1 cellular context compared by ENCODE assay signal in the genomic region with DNA sequence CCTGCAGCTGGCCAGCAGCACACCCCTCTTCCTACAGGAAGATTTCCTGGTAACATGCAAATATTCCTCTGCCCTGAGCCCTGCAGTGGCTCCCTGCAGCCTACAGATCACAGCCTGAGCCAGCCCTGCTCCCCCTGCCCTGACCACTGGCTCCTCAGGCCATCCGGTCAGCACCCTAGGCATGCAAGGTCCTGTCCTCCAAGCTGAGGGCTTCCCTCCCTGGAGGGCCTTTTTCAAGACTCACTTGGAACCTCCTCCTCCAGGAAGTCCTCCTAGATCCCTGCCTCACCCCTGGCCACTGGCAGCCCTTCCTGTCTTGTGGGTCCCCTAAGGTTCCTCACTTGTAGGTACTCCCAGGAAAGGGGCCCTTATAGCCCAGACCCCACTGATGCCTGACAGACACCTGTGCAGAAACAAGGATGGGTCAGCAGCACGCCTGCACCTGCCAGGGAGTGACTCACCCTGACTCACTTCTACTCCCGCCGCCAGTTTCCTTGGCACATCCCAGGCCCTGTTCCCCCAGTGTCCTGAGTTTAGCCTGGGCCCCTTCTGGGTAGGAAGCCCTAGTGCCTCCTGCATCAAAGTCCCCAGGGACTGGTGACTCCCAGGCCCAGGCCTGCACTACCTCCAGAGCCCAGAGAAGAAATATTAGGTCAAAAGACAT.
TF ChIP-seq lines count a peak whose summit lies in the region.

No MANE protein-coding gene starts in this region.

TF ChIP-seq in SK-N-SH, 30 proteins besides CTCF, POLR2A, EP300 and RAD21:
- TF ChIP-seq SMC3 (IDR thresholded peaks at IDR 0.05; ENCODE audit: low read depth, low read length) = no peak
- no peak for TF ChIP-seq ELF1 (IDR thresholded peaks at IDR 0.05)
- peak; percentile 49; the same call in 1 of the 2 replicates for TF ChIP-seq TCF12 (IDR thresholded peaks at IDR 0.05)
- no peak for TF ChIP-seq MEF2A (IDR thresholded peaks at IDR 0.05; ENCODE audit: borderline replicate concordance, low read depth)
- TF ChIP-seq FOSL2 (IDR thresholded peaks at IDR 0.05; ENCODE audit: borderline replicate concordance, low read depth) = peak; percentile 85
- TF ChIP-seq, protein P1, sequence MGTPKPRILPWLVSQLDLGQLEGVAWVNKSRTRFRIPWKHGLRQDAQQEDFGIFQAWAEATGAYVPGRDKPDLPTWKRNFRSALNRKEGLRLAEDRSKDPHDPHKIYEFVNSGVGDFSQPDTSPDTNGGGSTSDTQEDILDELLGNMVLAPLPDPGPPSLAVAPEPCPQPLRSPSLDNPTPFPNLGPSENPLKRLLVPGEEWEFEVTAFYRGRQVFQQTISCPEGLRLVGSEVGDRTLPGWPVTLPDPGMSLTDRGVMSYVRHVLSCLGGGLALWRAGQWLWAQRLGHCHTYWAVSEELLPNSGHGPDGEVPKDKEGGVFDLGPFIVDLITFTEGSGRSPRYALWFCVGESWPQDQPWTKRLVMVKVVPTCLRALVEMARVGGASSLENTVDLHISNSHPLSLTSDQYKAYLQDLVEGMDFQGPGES (IDR thresholded peaks at IDR 0.05; ENCODE audit: low read depth, low read length) = no peak
- TF ChIP-seq, protein P2, sequence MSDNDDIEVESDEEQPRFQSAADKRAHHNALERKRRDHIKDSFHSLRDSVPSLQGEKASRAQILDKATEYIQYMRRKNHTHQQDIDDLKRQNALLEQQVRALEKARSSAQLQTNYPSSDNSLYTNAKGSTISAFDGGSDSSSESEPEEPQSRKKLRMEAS (IDR thresholded peaks at IDR 0.05; ENCODE audit: low read depth) = no peak
- TF ChIP-seq POLR2AphosphoS5 (IDR thresholded peaks at IDR 0.05; ENCODE audit: low read depth, low read length) = no peak
- no peak for TF ChIP-seq TAF1 (IDR thresholded peaks at IDR 0.05; ENCODE audit: borderline replicate concordance, low read depth, low read length)
- TF ChIP-seq NFIC (IDR thresholded peaks at IDR 0.05; ENCODE audit: borderline replicate concordance) = peak; percentile 15; the same call in 1 of the 2 replicates
